In genomic region chr5:143977891-143978448, GRCh38 we compare ENCODE assay signal across 22 cellular contexts.
DNase-seq lines count a peak whose midpoint lies in the region; ATAC-seq and TF ChIP-seq lines count a peak whose summit lies in the region.
"Had no signal": no experiment of that assay in that cellular context is flagged by ENCODE, and none has a peak within 500 bp of the region (broad histone marks: within the 10 kb centered on the region; RNA-seq: fewer than 3 reads in every experiment).

No MANE protein-coding gene starts in this region.

- intact Hi-C loops in PC-9 (cut with micrococcal nuclease; ENCODE audit: unreplicated experiment) = loop anchor here (5.0 kb wide), 1 partner anchor 159 kb away; no protein-coding TSS in a partner anchor

- H3K4me3 Mint-ChIP-seq in stimulated activated naive CD8-positive, alpha-beta T cell treated with anti-CD3 and anti-CD28 coated beads, Interleukin-15, amount 100 ng/mL, for 72 hours = no peak overlapping the region
- H3K4me3 Mint-ChIP-seq: activated naive CD8-positive, alpha-beta T cell treated with anti-CD3 and anti-CD28 coated beads for 36 hours; brain; dendritic cell treated with granulocyte-macrophage colony-stimulating factor and Interleukin-4, amounts not matched to agents 40 ng/mL and 50 ng/mL, for 4 days; IgD-negative memory B cell; neural crest cell had no signal

- H3K9me3 ChIP-seq in SK-N-SH (no peaks in the 10 kb centered on the region), PC-9 (ENCODE audit: insufficient read depth, low read depth) (peaks cover 4% of the 10 kb centered on the region), smooth muscle cell (replicated peaks; ENCODE audit: low read depth) (no peaks in the 10 kb centered on the region), SJCRH30 (replicated peaks) (no peaks in the 10 kb centered on the region)
- H3K9me3 ChIP-seq: left lung, vagina had no signal

- H3K27me3 Mint-ChIP-seq in stimulated activated naive CD8-positive, alpha-beta T cell treated with anti-CD3 and anti-CD28 coated beads, Interleukin-15, amount 100 ng/mL, for 72 hours = no peaks in the 10 kb centered on the region
- H3K27me3 Mint-ChIP-seq: activated naive CD8-positive, alpha-beta T cell treated with anti-CD3 and anti-CD28 coated beads for 36 hours had no signal

- TF ChIP-seq EP300 in SK-N-SH (IDR thresholded peaks at IDR 0.05; ENCODE audit: borderline replicate concordance in 1 of 2, low read depth in 1 of 2, low read length in 1 of 2) = no peak

- H3K27ac ChIP-seq in SK-N-SH (ENCODE audit: low read depth in 2 of 2, low read length in 1 of 2) (no peak overlapping the region), PC-9 (peak overlapping the region; percentile 54), epithelial cell of prostate (peak overlapping the region; percentile 50), smooth muscle cell (ENCODE audit: low read depth) (peak overlapping the region; percentile 49), SJCRH30 (no peak overlapping the region)
- H3K27ac ChIP-seq: left lung, vagina had no signal

- H3K4me1 ChIP-seq in SK-N-SH (ENCODE audit: control insufficient read depth in 1 of 2, insufficient read depth in 2 of 2, low read depth in 1 of 2, low read length in 1 of 2) (no peaks in the 10 kb centered on the region), PC-9 (replicated peaks; ENCODE audit: insufficient read depth) (peaks cover 35% of the 10 kb centered on the region), smooth muscle cell (ENCODE audit: low read depth) (no peaks in the 10 kb centered on the region), SJCRH30 (no peaks in the 10 kb centered on the region)
- H3K4me1 ChIP-seq: left lung, vagina had no signal

- H3K27ac Mint-ChIP-seq in stimulated activated naive CD8-positive, alpha-beta T cell treated with anti-CD3 and anti-CD28 coated beads, Interleukin-15, amount 100 ng/mL, for 72 hours = no peak overlapping the region
- H3K27ac Mint-ChIP-seq: activated naive CD8-positive, alpha-beta T cell treated with anti-CD3 and anti-CD28 coated beads for 36 hours; brain; dendritic cell treated with granulocyte-macrophage colony-stimulating factor and Interleukin-4, amounts not matched to agents 40 ng/mL and 50 ng/mL, for 4 days; IgD-negative memory B cell had no signal

- no peak for ATAC-seq in SK-N-SH treated with all-trans-retinoic acid at 6 μM for 48 hours
- no peak for ATAC-seq in stimulated activated naive CD8-positive, alpha-beta T cell treated with anti-CD3 and anti-CD28 coated beads, Interleukin-15, amount 100 ng/mL, for 72 hours
- ATAC-seq: left lung had no signal

- CTCF ChIA-PET in SK-N-SH (lab: Yijun Ruan, JAX) = interaction anchor here (2.2 to 2.4 kb wide), 2 partner anchors 10 to 164 kb away, joined by 8 read pairs; no protein-coding TSS in a partner anchor
- CTCF ChIA-PET in PC-9 (lab: Charles Lee) = no interaction called here

- POLR2A ChIA-PET in SK-N-SH (lab: Yijun Ruan, JAX) (interaction anchor here (0.6 kb wide), 1 partner anchor 88 kb away, joined by 5 read pairs; no protein-coding TSS in a partner anchor), PC-9 (lab: Charles Lee; ENCODE audit: unreplicated experiment) (interaction anchor here (0.5 to 0.7 kb wide), 3 partner anchors 10 to 1661 kb away, joined by 3 to 4 read pairs (median 3); no protein-coding TSS in a partner anchor)

- H3K4me3 ChIP-seq in SK-N-SH (ENCODE audit: low read depth in 2 of 2, low read length in 1 of 2) (no peak overlapping the region), PC-9 (no peak overlapping the region), smooth muscle cell (no peak overlapping the region), SJCRH30 (no peak overlapping the region)
- H3K4me3 ChIP-seq: left lung, vagina had no signal

- H3K4me2 ChIP-seq in SK-N-SH = no peak overlapping the region
- H3K4me2 ChIP-seq in PC-9 = peak overlapping the region; percentile 37; the same call in 1 of the 2 replicates
- H3K4me2 ChIP-seq in smooth muscle cell = no peak overlapping the region

- peaks cover 4% of the 10 kb centered on the region for H3K4me1 Mint-ChIP-seq in stimulated activated naive CD8-positive, alpha-beta T cell treated with anti-CD3 and anti-CD28 coated beads, Interleukin-15, amount 100 ng/mL, for 72 hours
- H3K4me1 Mint-ChIP-seq: brain, neural crest cell had no signal

- H3K79me2 ChIP-seq in SK-N-SH (ENCODE audit: insufficient read depth) = no peaks in the 10 kb centered on the region
- no peaks in the 10 kb centered on the region for H3K79me2 ChIP-seq in PC-9 (ENCODE audit: low read depth)
- H3K79me2 ChIP-seq in smooth muscle cell (ENCODE audit: low read depth) = no peaks in the 10 kb centered on the region

- peaks cover 5 to 10% of the 10 kb centered on the region in 2 donors for H3K9me3 Mint-ChIP-seq in stimulated activated naive CD8-positive, alpha-beta T cell treated with anti-CD3 and anti-CD28 coated beads, Interleukin-15, amount 100 ng/mL, for 72 hours
- H3K9me3 Mint-ChIP-seq: activated naive CD8-positive, alpha-beta T cell treated with anti-CD3 and anti-CD28 coated beads for 36 hours; brain; dendritic cell treated with granulocyte-macrophage colony-stimulating factor and Interleukin-4, amounts not matched to agents 40 ng/mL and 50 ng/mL, for 4 days had no signal

- H3K9ac ChIP-seq in SK-N-SH = no peak overlapping the region
- H3K9ac ChIP-seq in smooth muscle cell (ENCODE audit: low read depth) = no peak overlapping the region

- no peak for DNase-seq in SK-N-SH
- DNase-seq in PC-9 = peak; percentile 68 to 98
- DNase-seq in epithelial cell of prostate (ENCODE audit: low read depth, low spot score) = peak; percentile 81
- no peak for DNase-seq in smooth muscle cell (lab: John Stamatoyannopoulos, UW; ENCODE audit: unreplicated experiment)
- no peak for DNase-seq in SJCRH30
- no peak for DNase-seq in activated gamma-delta T cell treated with Interleukin-2 at 50 U/mL for 16 hours
- no peak for DNase-seq in stimulated activated naive CD8-positive, alpha-beta T cell treated with anti-CD3 and anti-CD28 coated beads, Interleukin-15, amount 100 ng/mL, for 72 hours
- DNase-seq: activated CD8-positive, alpha-beta memory T cell treated with anti-CD3 and anti-CD28 coated beads for 24 hours; activated naive CD8-positive, alpha-beta T cell treated with anti-CD3 and anti-CD28 coated beads for 36 hours; C1 segment of cervical spinal cord; GDM1; left lung; NCI-H2081; NCI-H526 treated with DMSO at 0.1 percent for 48 hours; stimulated activated CD4-positive, alpha-beta T cell treated with anti-CD3 and anti-CD28 coated beads, Interleukin-4, amount 100 ng/mL, for 4 hours; T-helper 9 cell had no signal

- TF ChIP-seq RAD21 in SK-N-SH (IDR thresholded peaks at IDR 0.05; ENCODE audit: low read length) = no peak

- no peaks in the 10 kb centered on the region for H3K27me3 ChIP-seq in SK-N-SH (ENCODE audit: insufficient read depth)
- H3K27me3 ChIP-seq in PC-9 (ENCODE audit: insufficient read depth, low read depth) = no peaks in the 10 kb centered on the region
- H3K27me3 ChIP-seq in smooth muscle cell (ENCODE audit: low read depth) = no peaks in the 10 kb centered on the region
- H3K27me3 ChIP-seq in SJCRH30 = no peaks in the 10 kb centered on the region
- H3K27me3 ChIP-seq: left lung, vagina had no signal

- no TSS peak for BruUV-seq in PC-9 (replicated peaks; lab: Mats Ljungman, UMichigan)

- H3K36me3 ChIP-seq in SK-N-SH (replicated peaks in 1 of 2; ENCODE audit: control insufficient read depth in 1 of 2, insufficient read depth in 2 of 2, low read length in 1 of 2) (no peaks in the 10 kb centered on the region), PC-9 (ENCODE audit: low read depth) (no peaks in the 10 kb centered on the region), smooth muscle cell (ENCODE audit: low read depth) (no peaks in the 10 kb centered on the region), SJCRH30 (no peaks in the 10 kb centered on the region)
- H3K36me3 ChIP-seq: left lung, vagina had no signal

- 32% methylated on average over 1 of the region's 1 CpG for WGBS in SK-N-SH (ENCODE audit: low lambda C conversion rate)
- WGBS in smooth muscle cell (ENCODE audit: low lambda C conversion rate) = 56% methylated on average over 1 of the region's 1 CpG

- H3K9me2 ChIP-seq in SK-N-SH (no peaks in the 10 kb centered on the region; the same call in 1 of the 2 replicates), PC-9 (ENCODE audit: insufficient read depth) (no peaks in the 10 kb centered on the region)

- H2AFZ ChIP-seq in SK-N-SH (ENCODE audit: low read depth) (no peak overlapping the region), PC-9 (no peak overlapping the region), smooth muscle cell (ENCODE audit: low read depth) (no peak overlapping the region)

- H3F3A ChIP-seq in SK-N-SH (replicated peaks; ENCODE audit: insufficient read depth) (no peaks in the 10 kb centered on the region), PC-9 (ENCODE audit: insufficient read depth, low read depth) (peaks cover 5% of the 10 kb centered on the region), smooth muscle cell (ENCODE audit: low read depth) (no peaks in the 10 kb centered on the region)

- H4K20me1 ChIP-seq in SK-N-SH (ENCODE audit: insufficient read depth) (no peaks in the 10 kb centered on the region), PC-9 (ENCODE audit: insufficient read depth) (no peaks in the 10 kb centered on the region), smooth muscle cell (ENCODE audit: low read depth) (no peaks in the 10 kb centered on the region)

- TF ChIP-seq CTCF in SK-N-SH (IDR thresholded peaks at IDR 0.05) (no peak), PC-9 (conservative IDR thresholded peaks at IDR 0.05) (no peak), smooth muscle cell (IDR thresholded peaks at IDR 0.05; ENCODE audit: borderline replicate concordance, insufficient read depth, poor library complexity, severe bottlenecking) (no peak)

TF ChIP-seq in SK-N-SH, 30 proteins besides CTCF, POLR2A, EP300 and RAD21 (continues in another document):
- TF ChIP-seq, protein P1, sequence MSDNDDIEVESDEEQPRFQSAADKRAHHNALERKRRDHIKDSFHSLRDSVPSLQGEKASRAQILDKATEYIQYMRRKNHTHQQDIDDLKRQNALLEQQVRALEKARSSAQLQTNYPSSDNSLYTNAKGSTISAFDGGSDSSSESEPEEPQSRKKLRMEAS (IDR thresholded peaks at IDR 0.05; ENCODE audit: low read depth) = no peak
- no peak for TF ChIP-seq SIN3A (IDR thresholded peaks at IDR 0.05; ENCODE audit: borderline replicate concordance, low read depth, low read length)
- TF ChIP-seq TEAD4 (IDR thresholded peaks at IDR 0.05; ENCODE audit: borderline replicate concordance, insufficient read depth) = no peak
- no peak for TF ChIP-seq RXRA (IDR thresholded peaks at IDR 0.05; ENCODE audit: borderline replicate concordance, low read depth)

Comparison
In these comparisons a context has a peak if more than half of its experiments do, and no peak if none do; other contexts are left out.
1. DNase-seq: peak in PC-9 (2 of 2) and epithelial cell of prostate (single experiment); none in SK-N-SH (single experiment), smooth muscle cell (single experiment), SJCRH30 (0 of 2), activated gamma-delta T cell treated with Interleukin-2 at 50 U/mL for 16 hours (single experiment) and stimulated activated naive CD8-positive, alpha-beta T cell treated with anti-CD3 and anti-CD28 coated beads, Interleukin-15, amount 100 ng/mL, for 72 hours (0 of 2).
2. H3K27ac ChIP-seq: peak in PC-9 (single experiment), epithelial cell of prostate (single experiment) and smooth muscle cell (single experiment); none in SK-N-SH (0 of 2) and SJCRH30 (single experiment).